Comparison of ENCODE assay signal across 27 cellular contexts in genomic region chr6:166785131-166785530, GRCh38.
"Had no signal": no experiment of that assay in that cellular context is flagged by ENCODE, and none has a peak within 500 bp of the region (broad histone marks: within the 10 kb centered on the region; RNA-seq: fewer than 3 reads in every experiment).

No MANE protein-coding gene starts in this region.

- H3K4me3 ChIP-seq: esophagus squamous epithelium, gastroesophageal sphincter, heart right ventricle had no signal

- H3K27me3 Mint-ChIP-seq: activated naive CD8-positive, alpha-beta T cell; activated T-helper 17 cell treated with anti-CD3 and anti-CD28 coated beads, Interleukin-2, amount 50 U/mL, for 72 hours; central memory CD8-positive, alpha-beta T cell; effector memory CD8-positive, alpha-beta T cell had no signal

- H3K27ac ChIP-seq: brain microvascular endothelial cell, esophagus squamous epithelium, gastroesophageal sphincter, heart right ventricle had no signal

- H3K4me1 ChIP-seq: esophagus squamous epithelium, gastroesophageal sphincter, heart right ventricle had no signal

- H3K9me3 Mint-ChIP-seq: activated T-cell treated with anti-CD3 and anti-CD28 coated beads, Interleukin-2, amount 50 U/mL, for 4 hours; activated T-helper 17 cell treated with anti-CD3 and anti-CD28 coated beads, Interleukin-2, amount 50 U/mL, for 72 hours; central memory CD8-positive, alpha-beta T cell; effector memory CD8-positive, alpha-beta T cell had no signal

- H3K36me3 ChIP-seq: brain microvascular endothelial cell, esophagus squamous epithelium, gastroesophageal sphincter, heart right ventricle had no signal

- H3K36me3 Mint-ChIP-seq: activated naive CD8-positive, alpha-beta T cell had no signal

- ATAC-seq: activated T-cell treated with anti-CD3 and anti-CD28 coated beads, Interleukin-2, amount 50 U/mL, for 4 hours; activated T-helper 17 cell treated with anti-CD3 and anti-CD28 coated beads, Interleukin-2, amount 50 U/mL, for 72 hours; effector memory CD8-positive, alpha-beta T cell; gastroesophageal sphincter; heart right ventricle had no signal

- H3K27me3 ChIP-seq: brain microvascular endothelial cell, esophagus squamous epithelium, gastroesophageal sphincter, heart right ventricle had no signal

- H3K27ac Mint-ChIP-seq: activated naive CD8-positive, alpha-beta T cell; activated T-helper 17 cell treated with anti-CD3 and anti-CD28 coated beads, Interleukin-2, amount 50 U/mL, for 72 hours; effector memory CD8-positive, alpha-beta T cell had no signal

- H3K9me3 ChIP-seq: esophagus squamous epithelium, gastroesophageal sphincter, heart right ventricle had no signal

- DNase-seq: activated CD4-positive, alpha-beta T cell treated with anti-CD3 and anti-CD28 coated beads for 4 hours; activated CD4-positive, alpha-beta T cell treated with anti-CD3 and anti-CD28 coated beads, Interleukin-2, amount 50 U/mL, for 1 hour; activated CD4-positive, alpha-beta T cell treated with anti-CD3 and anti-CD28 coated beads, Interleukin-2, amount 50 U/mL, for 48 hours; activated CD4-positive, CD25-positive, alpha-beta regulatory T cell; activated CD4-positive, CD25-positive, alpha-beta regulatory T cell treated with anti-CD3 and anti-CD28 coated beads, Interleukin-2, amount 50 U/mL, for 72 hours; activated CD8-positive, alpha-beta memory T cell treated with anti-CD3 and anti-CD28 coated beads for 24 hours; activated effector memory CD4-positive, alpha-beta T cell treated with Interleukin-2 at 50 U/mL for 16 hours; activated gamma-delta T cell treated with Interleukin-2 at 50 U/mL for 16 hours; activated naive CD4-positive, alpha-beta T cell treated with anti-CD3 and anti-CD28 coated beads, Interleukin-2, amount 50 U/mL, for 16 hours; activated naive CD4-positive, alpha-beta T cell treated with Interleukin-2 at 50 U/mL for 16 hours; activated T-cell treated with anti-CD3 and anti-CD28 coated beads, Interleukin-2, amount 50 U/mL, for 4 hours; amniotic stem cell; anterior cingulate cortex; brain microvascular endothelial cell; cortex of kidney; dermis blood vessel endothelial cell; effector CD4-positive, alpha-beta T cell; effector memory CD8-positive, alpha-beta T cell; erythroblast; esophagus squamous epithelium; foreskin melanocyte; heart right ventricle; T-helper 2 cell had no signal

- H3K4me1 Mint-ChIP-seq: activated T-helper 17 cell treated with anti-CD3 and anti-CD28 coated beads, Interleukin-2, amount 50 U/mL, for 72 hours; central memory CD8-positive, alpha-beta T cell had no signal

- H3K4me3 Mint-ChIP-seq: activated naive CD8-positive, alpha-beta T cell; activated T-cell treated with anti-CD3 and anti-CD28 coated beads, Interleukin-2, amount 50 U/mL, for 4 hours; activated T-helper 17 cell treated with anti-CD3 and anti-CD28 coated beads, Interleukin-2, amount 50 U/mL, for 72 hours; central memory CD8-positive, alpha-beta T cell; effector memory CD8-positive, alpha-beta T cell had no signal
